ENCODE assay signal across 12 cellular contexts in genomic region chr16:78749745-78750268, GRCh38.
DNase-seq lines count a peak whose midpoint lies in the region; ATAC-seq and TF ChIP-seq lines count a peak whose summit lies in the region.
"Had no signal": no experiment of that assay in that cellular context is flagged by ENCODE, and none has a peak within 500 bp of the region (broad histone marks: within the 10 kb centered on the region; RNA-seq: fewer than 3 reads in every experiment).

No MANE protein-coding gene starts in this region.

- H3K4me3 ChIP-seq in heart right ventricle (no peak overlapping the region), breast epithelium (no peak overlapping the region)
- H3K4me3 ChIP-seq: coronary artery, SJSA1, tibial nerve had no signal

- H3K36me3 ChIP-seq in heart right ventricle (no peaks in the 10 kb centered on the region), breast epithelium (no peaks in the 10 kb centered on the region)
- H3K36me3 ChIP-seq: SJSA1, tibial nerve had no signal

- peaks cover 0 to 20% (median 0%) of the 10 kb centered on the region in 9 donors for H3K4me1 ChIP-seq in heart right ventricle
- H3K4me1 ChIP-seq in breast epithelium, result no peaks in the 10 kb centered on the region
- H3K4me1 ChIP-seq: SJSA1 had no signal

- H3K27ac Mint-ChIP-seq in naive thymus-derived CD8-positive, alpha-beta T cell, result peak overlapping the region; percentile 29 to 91 (median 84)

- peaks cover 0 to 8% (median 0%) of the 10 kb centered on the region in 9 donors for H3K9me3 Mint-ChIP-seq in naive thymus-derived CD8-positive, alpha-beta T cell

- TF ChIP-seq CTCF in heart right ventricle (IDR thresholded peaks at IDR 0.05) (no peak), breast epithelium (IDR thresholded peaks at IDR 0.05) (no peak)

- peak in 3 of 10 donors; percentile 17 to 37 (median 35) for DNase-seq in naive thymus-derived CD8-positive, alpha-beta T cell
- DNase-seq in heart right ventricle (no peak), breast epithelium (ENCODE audit: low spot score in 2 of 2) (no peak)
- DNase-seq: hypothalamus, NCI-H1694 treated with DMSO at 0.1 percent for 48 hours had no signal

- peak overlapping the region in 1 of 10 donors; percentile 44 for H3K27ac ChIP-seq in heart right ventricle
- no peak overlapping the region for H3K27ac ChIP-seq in breast epithelium
- H3K27ac ChIP-seq: coronary artery, SJSA1, tibial nerve had no signal

- intact Hi-C loops in heart right ventricle (cut with DNase I) (no loop called here), breast epithelium (cut with DNase I; ENCODE audit: low total_unique reads) (loop anchor here (5.0 kb wide), 1 partner anchor 447 kb away; no protein-coding TSS in a partner anchor)

- POLR2A ChIA-PET in naive thymus-derived CD8-positive, alpha-beta T cell (lab: Charles Lee), result no interaction called here

- H3K4me1 Mint-ChIP-seq in naive thymus-derived CD8-positive, alpha-beta T cell, result peaks cover 12 to 51% (median 35%) of the 10 kb centered on the region in 4 donors

- H3K4me3 Mint-ChIP-seq in naive thymus-derived CD8-positive, alpha-beta T cell, result peak overlapping the region; percentile 5 to 74 (median 62)

- H3K9me3 ChIP-seq in heart right ventricle, result no peaks in the 10 kb centered on the region
- no peaks in the 10 kb centered on the region for H3K9me3 ChIP-seq in breast epithelium
- H3K9me3 ChIP-seq: SJSA1, tibial nerve had no signal

- peak; percentile 81 for ATAC-seq in GM18870 (IDR thresholded peaks at IDR 0.05; ENCODE audit: unreplicated experiment)
- peak; percentile 80 for ATAC-seq in GM21576 (IDR thresholded peaks at IDR 0.05; ENCODE audit: unreplicated experiment)
- peak; percentile 66 for ATAC-seq in HG03442 (IDR thresholded peaks at IDR 0.05; ENCODE audit: unreplicated experiment)
- peak; percentile 37 to 60 for ATAC-seq in naive thymus-derived CD8-positive, alpha-beta T cell
- ATAC-seq in heart right ventricle, result no peak
- no peak for ATAC-seq in esophagus mucosa

- TF ChIP-seq POLR2A in breast epithelium (IDR thresholded peaks at IDR 0.05), result no peak

- peaks cover 0 to 11% (median 0%) of the 10 kb centered on the region in 3 donors for H3K36me3 Mint-ChIP-seq in naive thymus-derived CD8-positive, alpha-beta T cell

- no peaks in the 10 kb centered on the region for H3K27me3 ChIP-seq in heart right ventricle
- H3K27me3 ChIP-seq in breast epithelium, result no peaks in the 10 kb centered on the region
- H3K27me3 ChIP-seq: SJSA1, tibial nerve had no signal

- 53 to 59% methylated on average over 4 of the region's 4 CpGs for WGBS in heart right ventricle, 2 donors

- H3K27me3 Mint-ChIP-seq in naive thymus-derived CD8-positive, alpha-beta T cell, result no peaks in the 10 kb centered on the region

Comparison
In these comparisons a context has a peak if more than half of its experiments do, and no peak if none do; other contexts are left out.
1. ATAC-seq: peak in GM18870 (single experiment), GM21576 (single experiment), HG03442 (single experiment) and naive thymus-derived CD8-positive, alpha-beta T cell (2 of 2); none in heart right ventricle (0 of 8) and esophagus mucosa (single experiment).